ENCODE assay signal across 1 cellular context in the genomic region with DNA sequence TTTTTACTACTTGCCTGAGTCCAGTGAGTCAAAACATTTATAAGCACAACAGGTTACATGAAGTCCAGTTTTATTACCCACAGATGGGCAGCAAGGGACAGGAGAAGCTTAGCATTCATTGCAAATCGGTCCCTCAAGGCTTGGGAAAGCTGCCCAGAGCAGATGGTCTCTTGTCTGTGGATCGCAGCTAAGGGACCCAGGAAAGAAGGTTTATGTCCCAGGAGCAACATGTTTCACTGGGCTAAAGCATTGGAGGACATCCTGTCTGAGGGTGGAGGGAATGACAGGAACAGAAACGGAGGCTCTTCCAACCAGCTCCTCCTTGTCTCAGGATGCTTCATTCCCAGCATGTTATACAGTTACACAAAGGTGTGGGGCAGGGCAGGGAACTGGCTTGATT.
TF ChIP-seq lines count a peak whose summit lies in the region.

No MANE protein-coding gene starts in this region.

TF ChIP-seq in GM23338, 12 proteins besides CTCF, POLR2A, EP300 and RAD21 (continued from another document):
- TF ChIP-seq NANOG (IDR thresholded peaks at IDR 0.05; ENCODE audit: borderline replicate concordance): no peak
